14 cellular contexts compared by ENCODE assay signal in genomic region chr9:12759767-12760166, GRCh38. TPM values are rescaled to one million over a fixed set of nuclear protein-coding genes. Genes with fewer than 3 reads are reported as not detected.
DNase-seq lines count a peak whose midpoint lies in the region; ATAC-seq, FAIRE-seq and TF ChIP-seq lines count a peak whose summit lies in the region.
"Had no signal": no experiment of that assay in that cellular context is flagged by ENCODE, and none has a peak within 500 bp of the region (broad histone marks: within the 10 kb centered on the region; RNA-seq: fewer than 3 reads in every experiment).

No MANE protein-coding gene starts in this region.

- WGBS in liver, result 80% methylated on average over 1 of the region's 1 CpG
- WGBS in HepG2 (ENCODE audit: low lambda C conversion rate), result 0% methylated on average over 1 of the region's 1 CpG
- 73% methylated on average over 1 of the region's 1 CpG for WGBS in right lobe of liver (ENCODE audit: insufficient coverage, low coverage, low lambda C conversion rate, missing lambda C conversion rate)
- WGBS in esophagus muscularis mucosa, result 85% methylated on average over 1 of the region's 1 CpG

- no peaks in the 10 kb centered on the region for H3K27me3 ChIP-seq in liver (ENCODE audit: control insufficient read depth in 4 of 4, insufficient read depth in 4 of 4, low read length in 3 of 4)
- H3K27me3 ChIP-seq in HepG2 (ENCODE audit: control insufficient read depth in 1 of 2, insufficient read depth in 2 of 2, low read length in 2 of 2), result no peaks in the 10 kb centered on the region
- H3K27me3 ChIP-seq in bronchial epithelial cell (ENCODE audit: control insufficient read depth, insufficient read depth, low read length), result no peaks in the 10 kb centered on the region
- H3K27me3 ChIP-seq in right lobe of liver, result no peaks in the 10 kb centered on the region
- H3K27me3 ChIP-seq in upper lobe of right lung, result no peaks in the 10 kb centered on the region
- no peaks in the 10 kb centered on the region for H3K27me3 ChIP-seq in esophagus muscularis mucosa
- H3K27me3 ChIP-seq: vagina had no signal

- intact Hi-C loops in HepG2 (cut with micrococcal nuclease; ENCODE audit: unreplicated experiment), result no loop called here
- intact Hi-C loops in right lobe of liver (cut with DNase I), result no loop called here
- intact Hi-C loops in upper lobe of right lung (cut with DNase I), result no loop called here
- intact Hi-C loops in esophagus muscularis mucosa (cut with DNase I), result no loop called here

- in situ Hi-C loops in HepG2 (cut with HindIII; ENCODE audit: extremely low pct_ligation_motif_present, low pct_unique_long_range_greater_than_20kb), result no loop called here

- H3K27ac ChIP-seq in liver (ENCODE audit: low read depth in 1 of 2, low read length in 2 of 2) (no peak overlapping the region), HepG2 (ENCODE audit: extremely low read length, insufficient read depth, low read length) (no peak overlapping the region), right lobe of liver (no peak overlapping the region), upper lobe of right lung (no peak overlapping the region), esophagus muscularis mucosa (replicated peaks in 1 of 4) (no peak overlapping the region)
- H3K27ac ChIP-seq: SK-N-MC, vagina had no signal

- H3K79me2 ChIP-seq in HepG2 (ENCODE audit: insufficient read depth, low read length), result no peaks in the 10 kb centered on the region

- TF ChIP-seq RAD21 in liver (IDR thresholded peaks at IDR 0.05) (no peak), HepG2 (CRISPR knock-in tag; IDR thresholded peaks at IDR 0.05) (no peak)

- BruUV-seq in HepG2 (replicated peaks; lab: Mats Ljungman, UMichigan), result no TSS peak

- TF ChIP-seq POLR2A in HepG2 (IDR thresholded peaks at IDR 0.05; ENCODE audit: insufficient read depth in 1 of 2, low read depth in 2 of 2, low read length in 2 of 2) (no peak), right lobe of liver (IDR thresholded peaks at IDR 0.05) (no peak), esophagus muscularis mucosa (IDR thresholded peaks at IDR 0.05; ENCODE audit: low read depth) (no peak)

- H3K9ac ChIP-seq in liver (ENCODE audit: low read depth in 1 of 2, low read length in 2 of 2) (no peak overlapping the region), HepG2 (ENCODE audit: insufficient read depth, low read depth, low read length) (no peak overlapping the region)

- no peak for ATAC-seq in HepG2
- peak; percentile 64 to 84 (median 73) for ATAC-seq in right lobe of liver
- ATAC-seq in upper lobe of right lung, result peak; percentile 86
- no peak for ATAC-seq in GM18867 (IDR thresholded peaks at IDR 0.05; ENCODE audit: unreplicated experiment)
- ATAC-seq in esophagus mucosa, result no peak

- H4K20me1 ChIP-seq in HepG2 (ENCODE audit: insufficient read depth, low read length), result no peaks in the 10 kb centered on the region

- FAIRE-seq in HepG2 (lab: Jason Lieb, UNC), result no peak
- no peak for FAIRE-seq in bronchial epithelial cell (lab: Jason Lieb, UNC)
- FAIRE-seq: islet of Langerhans, small intestine had no signal

- CTCF ChIA-PET in HepG2 (lab: Yijun Ruan, JAX; ENCODE audit: low intra/inter-chr PET ratio, low total read pairs), result no interaction called here

- no peak overlapping the region for H3K4me3 ChIP-seq in liver (ENCODE audit: low read depth in 1 of 3, low read length in 3 of 3)
- no peak overlapping the region for H3K4me3 ChIP-seq in HepG2 (replicated peaks in 1 of 3; ENCODE audit: insufficient read depth in 1 of 3, low read depth in 2 of 3, low read length in 3 of 3)
- no peak overlapping the region for H3K4me3 ChIP-seq in bronchial epithelial cell (ENCODE audit: low read depth, low read length)
- no peak overlapping the region for H3K4me3 ChIP-seq in right lobe of liver
- no peak overlapping the region for H3K4me3 ChIP-seq in upper lobe of right lung
- no peak overlapping the region for H3K4me3 ChIP-seq in esophagus muscularis mucosa
- H3K4me3 ChIP-seq: SK-N-MC, vagina had no signal

- no peak for DNase-seq in HepG2 (ENCODE audit: low spot score)
- peak; percentile 80 for DNase-seq in bronchial epithelial cell (ENCODE audit: low read depth)
- no peak for DNase-seq in right lobe of liver
- DNase-seq in upper lobe of right lung, result no peak
- no peak for DNase-seq in esophagus muscularis mucosa (ENCODE audit: extremely low spot score)
- DNase-seq: activated T-cell treated with anti-CD3 and anti-CD28 coated beads for 4 hours, MM.1S, small intestine had no signal

- no peaks in the 10 kb centered on the region for H3K9me3 ChIP-seq in liver (ENCODE audit: control insufficient read depth in 4 of 4, low read length in 3 of 4)
- H3K9me3 ChIP-seq in HepG2 (ENCODE audit: low read length), result no peaks in the 10 kb centered on the region
- H3K9me3 ChIP-seq in right lobe of liver, result no peaks in the 10 kb centered on the region
- no peaks in the 10 kb centered on the region for H3K9me3 ChIP-seq in upper lobe of right lung
- no peaks in the 10 kb centered on the region for H3K9me3 ChIP-seq in esophagus muscularis mucosa
- H3K9me3 ChIP-seq: vagina had no signal

- POLR2A ChIA-PET in HepG2 (lab: Yijun Ruan, JAX), result interaction anchor here (1.8 kb wide), 1 partner anchor 16 kb away, joined by 10 read pairs; no protein-coding TSS in a partner anchor

- H2AFZ ChIP-seq in HepG2 (ENCODE audit: low read length), result no peak overlapping the region

- H3K36me3 ChIP-seq in liver (ENCODE audit: control insufficient read depth in 4 of 4, insufficient read depth in 3 of 4, low read depth in 1 of 4, low read length in 3 of 4), result no peaks in the 10 kb centered on the region
- no peaks in the 10 kb centered on the region for H3K36me3 ChIP-seq in HepG2 (replicated peaks in 1 of 2; ENCODE audit: control insufficient read depth in 1 of 2, insufficient read depth in 2 of 2, low read length in 2 of 2)
- H3K36me3 ChIP-seq in bronchial epithelial cell (ENCODE audit: control insufficient read depth, insufficient read depth, low read length), result no peaks in the 10 kb centered on the region
- H3K36me3 ChIP-seq in right lobe of liver, result no peaks in the 10 kb centered on the region
- no peaks in the 10 kb centered on the region for H3K36me3 ChIP-seq in upper lobe of right lung
- no peaks in the 10 kb centered on the region for H3K36me3 ChIP-seq in esophagus muscularis mucosa
- H3K36me3 ChIP-seq: vagina had no signal

- no peak for TF ChIP-seq CTCF in liver (IDR thresholded peaks at IDR 0.05; ENCODE audit: low read depth, low read length, missing input control)
- TF ChIP-seq CTCF in HepG2 (CRISPR knock-in tag; IDR thresholded peaks at IDR 0.05), result no peak
- TF ChIP-seq CTCF in bronchial epithelial cell (IDR thresholded peaks at IDR 0.05; ENCODE audit: insufficient read depth, low read length, severe bottlenecking), result no peak
- TF ChIP-seq CTCF in right lobe of liver (IDR thresholded peaks at IDR 0.05), result no peak
- TF ChIP-seq CTCF in upper lobe of right lung (IDR thresholded peaks at IDR 0.05), result no peak
- TF ChIP-seq CTCF in esophagus muscularis mucosa (IDR thresholded peaks at IDR 0.05), result no peak

- TF ChIP-seq EP300 in HepG2 (IDR thresholded peaks at IDR 0.05; ENCODE audit: low read depth in 2 of 2, low read length in 2 of 2) (no peak), HepG2 (CRISPR knock-in tag; IDR thresholded peaks at IDR 0.05; ENCODE audit: borderline replicate concordance) (no peak), esophagus muscularis mucosa (IDR thresholded peaks at IDR 0.05) (no peak)

- H3K4me1 ChIP-seq in liver (ENCODE audit: control insufficient read depth in 4 of 4, insufficient read depth in 4 of 4, low read length in 3 of 4) (no peaks in the 10 kb centered on the region), HepG2 (ENCODE audit: insufficient read depth, low read length) (no peaks in the 10 kb centered on the region), right lobe of liver (peaks cover 0 to 4% (median 0%) of the 10 kb centered on the region in 4 donors), upper lobe of right lung (no peaks in the 10 kb centered on the region), esophagus muscularis mucosa (no peaks in the 10 kb centered on the region)
- H3K4me1 ChIP-seq: vagina had no signal

- H3K4me2 ChIP-seq in HepG2 (ENCODE audit: low read depth, low read length), result no peak overlapping the region

TF ChIP-seq in liver, 16 proteins besides CTCF, POLR2A, EP300 and RAD21 (continues in another document):
- TF ChIP-seq FOXA1 (IDR thresholded peaks at IDR 0.05) (no peak), HNF4A (conservative IDR thresholded peaks at IDR 0.05) (peak; percentile 19 to 22)

TF ChIP-seq in HepG2, 621 proteins besides CTCF, POLR2A, EP300 and RAD21 (continues in another document):
- TF ChIP-seq PHF21A (CRISPR knock-in tag; IDR thresholded peaks at IDR 0.05), result no peak

RNA-seq across cellular contexts. Expression of gene LURAP1L, which starts 15.1 kb away (rescaled TPM):
- total RNA-seq in liver (10 to 100 TPM in 1 of 2 donors, 1 to 10 TPM in 1; 4.2 to 18.6 TPM), HepG2 (2016; rRNA removed; fragmentation: Illumina TruSeq; extraction: Trizol) (6.5 and 6.7 TPM in 2 replicates), bronchial epithelial cell (43.7 and 56.5 TPM in 2 replicates), right lobe of liver (10 to 100 TPM in 5 of 6 experiments, 1 to 10 TPM in 1; 9.6 to 38.0 (median 18.8) TPM), upper lobe of right lung (32.3 TPM), esophagus mucosa (2.6 TPM), esophagus muscularis mucosa (10 to 100 TPM; 11.4 to 28.8 (median 23.9) TPM)
- polyA plus RNA-seq in liver (1 to 10 TPM; 7.8 to 9.9 TPM), HepG2 (2011; rRNA removed) (16.6 and 20.6 TPM in 2 replicates)
- total RNA-seq in HepG2 (2016; cell fraction: cytosol; rRNA removed; fragmentation: Illumina TruSeq; extraction: Trizol; ENCODE audit: low read depth), result 1.7 and 2.1 TPM in 2 replicates
- 6.2 and 7.1 TPM in 2 replicates for total RNA-seq in HepG2 (2016; cell fraction: insoluble cytoplasmic fraction; rRNA removed; fragmentation: Illumina TruSeq; extraction: Trizol)
- 4.6 and 5.0 TPM in 2 replicates for total RNA-seq in HepG2 (2016; cell fraction: membrane; rRNA removed; fragmentation: Illumina TruSeq; extraction: Trizol)
- 10.9 and 12.5 TPM in 2 replicates for total RNA-seq in HepG2 (2016; cell fraction: nucleus; rRNA removed; fragmentation: Illumina TruSeq; extraction: Trizol)
- polyA plus RNA-seq in HepG2 (2011; cell fraction: cytosol; rRNA removed), result 13.0 and 19.1 TPM in 2 replicates
- 15.2 and 19.1 TPM in 2 replicates for polyA plus RNA-seq in HepG2 (2011; cell fraction: nucleus; rRNA removed)
- 18.4 and 22.0 TPM in 2 replicates for polyA plus RNA-seq in HepG2 (2012)
- 1.7 and 2.0 TPM in 2 replicates for polyA plus RNA-seq in HepG2 (2016; cell fraction: cytosol; fragmentation: Illumina TruSeq; extraction: Trizol; ENCODE audit: low read depth)
- polyA plus RNA-seq in HepG2 (2016; cell fraction: insoluble cytoplasmic fraction; fragmentation: Illumina TruSeq; extraction: Trizol; ENCODE audit: low read depth), result 8.2 and 9.1 TPM in 2 replicates
- 3.9 and 4.5 TPM in 2 replicates for polyA plus RNA-seq in HepG2 (2016; cell fraction: membrane; fragmentation: Illumina TruSeq; extraction: Trizol; ENCODE audit: low read depth)
- polyA plus RNA-seq in HepG2 (2016; cell fraction: nucleus; fragmentation: Illumina TruSeq; extraction: Trizol; ENCODE audit: insufficient read depth, low read depth), result 9.3 and 12.2 TPM in 2 replicates
- 9.5 and 19.8 TPM in 2 replicates for polyA minus RNA-seq in HepG2 (2011; rRNA and poly(A)+ RNA removed; ENCODE audit: low replicate concordance)
- polyA minus RNA-seq in HepG2 (2011; cell fraction: cytosol; rRNA and poly(A)+ RNA removed), result 10.3 TPM in 2 replicates
- polyA minus RNA-seq in HepG2 (2011; cell fraction: nucleus; rRNA and poly(A)+ RNA removed), result 44.4 and 63.9 TPM in 2 replicates

Comparison
In these comparisons a context has a peak if more than half of its experiments do, and no peak if none do; other contexts are left out.
1. ATAC-seq: peak in right lobe of liver (4 of 4) and upper lobe of right lung (single experiment); none in HepG2 (single experiment), GM18867 (single experiment) and esophagus mucosa (single experiment).